ENCODE assay signal across 13 cellular contexts in the genomic region with DNA sequence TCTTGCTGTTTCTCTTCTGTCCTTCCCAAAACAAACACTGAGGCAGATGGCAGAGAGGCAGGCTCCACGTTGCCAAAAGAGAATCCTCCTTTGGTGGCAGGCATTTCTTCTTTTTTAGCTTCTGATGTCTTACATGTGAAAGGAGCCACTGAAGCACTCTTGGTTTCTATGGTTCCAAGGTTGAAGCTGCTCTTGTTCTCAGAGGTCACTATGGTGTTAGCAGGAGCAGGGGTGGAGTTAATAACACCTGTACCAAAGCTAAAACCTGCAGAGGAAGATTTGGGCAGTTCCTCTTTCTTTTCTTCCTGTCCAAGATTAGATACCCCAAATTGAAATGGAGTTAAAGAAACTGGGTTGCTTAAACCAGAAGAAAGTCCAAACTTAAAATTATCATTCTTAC. TPM values are rescaled to one million over a fixed set of nuclear protein-coding genes. Genes with fewer than 3 reads are reported as not detected.
DNase-seq lines count a peak whose midpoint lies in the region; ATAC-seq, FAIRE-seq and TF ChIP-seq lines count a peak whose summit lies in the region.
"Had no signal": no experiment of that assay in that cellular context is flagged by ENCODE, and none has a peak within 500 bp of the region (broad histone marks: within the 10 kb centered on the region; RNA-seq: fewer than 3 reads in every experiment).

No MANE protein-coding gene starts in this region.

- no peaks in the 10 kb centered on the region for H3K9me2 ChIP-seq in PC-3 (replicated peaks; ENCODE audit: low read length)

- TF ChIP-seq EP300 in HepG2 (IDR thresholded peaks at IDR 0.05; ENCODE audit: low read depth in 2 of 2, low read length in 2 of 2) (no peak), HepG2 (CRISPR knock-in tag; IDR thresholded peaks at IDR 0.05; ENCODE audit: borderline replicate concordance) (no peak)

- H3K79me2 ChIP-seq in HepG2 (ENCODE audit: insufficient read depth, low read length) (no peaks in the 10 kb centered on the region), PC-3 (ENCODE audit: low read length) (peaks cover 43% of the 10 kb centered on the region; the same call in 1 of the 2 replicates)

- FAIRE-seq in HepG2 (lab: Jason Lieb, UNC): no peak

- peaks cover 66% of the 10 kb centered on the region for H3K36me3 Mint-ChIP-seq in stimulated activated memory B cell treated with anti-CD40 and anti-IgM and Interleukin-4, amounts not matched to agents 10 μg/mL and 1 μg/mL and 100 μg/mL, for 72 hours

- no peaks in the 10 kb centered on the region for H4K20me1 ChIP-seq in HepG2 (ENCODE audit: insufficient read depth, low read length)
- peaks cover 16% of the 10 kb centered on the region; the same call in 1 of the 2 replicates for H4K20me1 ChIP-seq in PC-3 (ENCODE audit: low read length)

- H3K9me3 Mint-ChIP-seq in stimulated activated memory B cell treated with anti-CD40 and anti-IgM and Interleukin-4, amounts not matched to agents 10 μg/mL and 1 μg/mL and 100 μg/mL, for 72 hours: no peaks in the 10 kb centered on the region

- H3K9me3 ChIP-seq in HepG2 (ENCODE audit: low read length) (no peaks in the 10 kb centered on the region), right lobe of liver (no peaks in the 10 kb centered on the region), PC-3 (ENCODE audit: low read length) (no peaks in the 10 kb centered on the region), heart right ventricle (no peaks in the 10 kb centered on the region)

- H2AFZ ChIP-seq in HepG2 (ENCODE audit: low read length) (no peak overlapping the region), PC-3 (ENCODE audit: low read length) (no peak overlapping the region)

- WGBS in HepG2 (ENCODE audit: low lambda C conversion rate): 96% methylated on average over 1 of the region's 1 CpG
- 57% methylated on average over 1 of the region's 1 CpG for WGBS in right lobe of liver (ENCODE audit: insufficient coverage, low coverage, low lambda C conversion rate, missing lambda C conversion rate)
- WGBS in heart right ventricle, 2 donors: 58 to 67% methylated on average over 1 of the region's 1 CpG

- intact Hi-C loops in HepG2 (cut with micrococcal nuclease; ENCODE audit: unreplicated experiment) (no loop called here), right lobe of liver (cut with DNase I) (no loop called here), PC-3 (cut with micrococcal nuclease) (no loop called here), heart right ventricle (cut with DNase I) (no loop called here)

- H3K27me3 Mint-ChIP-seq in stimulated activated memory B cell treated with anti-CD40 and anti-IgM and Interleukin-4, amounts not matched to agents 10 μg/mL and 1 μg/mL and 100 μg/mL, for 72 hours: no peaks in the 10 kb centered on the region

- H3K27ac Mint-ChIP-seq in stimulated activated memory B cell treated with anti-CD40 and anti-IgM and Interleukin-4, amounts not matched to agents 10 μg/mL and 1 μg/mL and 100 μg/mL, for 72 hours: peak overlapping the region; percentile 73

- POLR2A ChIA-PET in HepG2 (lab: Yijun Ruan, JAX) (interaction anchor here (0.6 to 1.3 kb wide), 2 partner anchors 28 to 83 kb away, joined by 3 read pairs; a partner anchor contains a TSS), PC-3 (lab: Charles Lee; ENCODE audit: unreplicated experiment) (no interaction called here)

- H3K9ac ChIP-seq in HepG2 (ENCODE audit: insufficient read depth, low read depth, low read length): no peak overlapping the region
- H3K9ac ChIP-seq in PC-3 (ENCODE audit: low read length): no peak overlapping the region

- peaks cover 38% of the 10 kb centered on the region for H3K4me1 Mint-ChIP-seq in stimulated activated memory B cell treated with anti-CD40 and anti-IgM and Interleukin-4, amounts not matched to agents 10 μg/mL and 1 μg/mL and 100 μg/mL, for 72 hours

- H3K27ac ChIP-seq in HepG2 (ENCODE audit: extremely low read length, insufficient read depth, low read length) (no peak overlapping the region), right lobe of liver (no peak overlapping the region), PC-3 (ENCODE audit: low read length) (no peak overlapping the region), heart right ventricle (no peak overlapping the region)

- DNase-seq in HepG2 (ENCODE audit: low spot score) (no peak), right lobe of liver (no peak), PC-3 (no peak), cerebellar nuclear complex (lab: John Stamatoyannopoulos, UW) (no peak), heart right ventricle (no peak)
- DNase-seq: activated naive CD4-positive, alpha-beta T cell treated with Interleukin-2 at 50 U/mL for 16 hours; cortex of kidney; left cardiac atrium; NCI-H510A treated with DMSO at 0.1 percent for 48 hours; Right ventricle myocardium superior had no signal

- no peak for ATAC-seq in HepG2
- ATAC-seq in right lobe of liver: no peak
- ATAC-seq in HG02852 (IDR thresholded peaks at IDR 0.05; ENCODE audit: unreplicated experiment): peak; percentile 75
- ATAC-seq in PC-3: no peak
- ATAC-seq in stimulated activated memory B cell treated with anti-CD40 and anti-IgM and Interleukin-4, amounts not matched to agents 10 μg/mL and 1 μg/mL and 100 μg/mL, for 72 hours: no peak
- no peak for ATAC-seq in HG02571 (IDR thresholded peaks at IDR 0.05; ENCODE audit: unreplicated experiment)
- ATAC-seq in heart right ventricle: no peak
- ATAC-seq: left cardiac atrium had no signal

- CTCF ChIA-PET in HepG2 (lab: Yijun Ruan, JAX; ENCODE audit: low intra/inter-chr PET ratio, low total read pairs): no interaction called here
- CTCF ChIA-PET in PC-3 (lab: Charles Lee): no interaction called here

- no peak for TF ChIP-seq RAD21 in HepG2 (CRISPR knock-in tag; IDR thresholded peaks at IDR 0.05)

- no peaks in the 10 kb centered on the region for H3F3A ChIP-seq in PC-3 (ENCODE audit: low read length, unreplicated experiment)

- H3K36me3 ChIP-seq in HepG2 (replicated peaks in 1 of 2; ENCODE audit: control insufficient read depth in 1 of 2, insufficient read depth in 2 of 2, low read length in 2 of 2) (peaks cover 20 to 83% of the 10 kb centered on the region in 2 experiments), right lobe of liver (peaks cover 0 to 45% (median 16%) of the 10 kb centered on the region in 4 donors), PC-3 (ENCODE audit: low read depth, low read length) (peaks cover 76% of the 10 kb centered on the region), heart right ventricle (peaks cover 0 to 96% (median 23%) of the 10 kb centered on the region in 9 donors)

- TSS peak; percentile 35 for BruUV-seq in HepG2 (replicated peaks; lab: Mats Ljungman, UMichigan)
- BruUV-seq in PC-3 (replicated peaks; lab: Mats Ljungman, UMichigan): TSS peak; percentile 49

- no peak overlapping the region for H3K4me3 ChIP-seq in HepG2 (replicated peaks in 1 of 3; ENCODE audit: insufficient read depth in 1 of 3, low read depth in 2 of 3, low read length in 3 of 3)
- no peak overlapping the region for H3K4me3 ChIP-seq in right lobe of liver
- H3K4me3 ChIP-seq in PC-3 (ENCODE audit: low read length): no peak overlapping the region
- H3K4me3 ChIP-seq in heart right ventricle: no peak overlapping the region

- H3K4me2 ChIP-seq in HepG2 (ENCODE audit: low read depth, low read length) (no peak overlapping the region), PC-3 (ENCODE audit: low read length) (no peak overlapping the region)

- H3K4me3 Mint-ChIP-seq in stimulated activated memory B cell treated with anti-CD40 and anti-IgM and Interleukin-4, amounts not matched to agents 10 μg/mL and 1 μg/mL and 100 μg/mL, for 72 hours: no peak overlapping the region

- H3K27me3 ChIP-seq in HepG2 (ENCODE audit: control insufficient read depth in 1 of 2, insufficient read depth in 2 of 2, low read length in 2 of 2): no peaks in the 10 kb centered on the region
- no peaks in the 10 kb centered on the region for H3K27me3 ChIP-seq in right lobe of liver
- no peaks in the 10 kb centered on the region for H3K27me3 ChIP-seq in PC-3 (ENCODE audit: low read length)
- no peaks in the 10 kb centered on the region for H3K27me3 ChIP-seq in heart right ventricle

- in situ Hi-C loops in HepG2 (cut with HindIII; ENCODE audit: extremely low pct_ligation_motif_present, low pct_unique_long_range_greater_than_20kb): no loop called here

- TF ChIP-seq CTCF in HepG2 (CRISPR knock-in tag; IDR thresholded peaks at IDR 0.05) (no peak), right lobe of liver (IDR thresholded peaks at IDR 0.05) (no peak), PC-3 (conservative IDR thresholded peaks at IDR 0.05; ENCODE audit: low read depth, low read length) (no peak), heart right ventricle (IDR thresholded peaks at IDR 0.05) (no peak)

- H3K4me1 ChIP-seq in HepG2 (ENCODE audit: insufficient read depth, low read length) (peaks cover 19% of the 10 kb centered on the region), right lobe of liver (peaks cover 0 to 13% (median 0%) of the 10 kb centered on the region in 4 donors), PC-3 (ENCODE audit: insufficient read depth, low read length) (no peaks in the 10 kb centered on the region), heart right ventricle (peaks cover 0 to 51% (median 23%) of the 10 kb centered on the region in 9 donors)

- TF ChIP-seq POLR2A in HepG2 (IDR thresholded peaks at IDR 0.05; ENCODE audit: insufficient read depth in 1 of 2, low read depth in 2 of 2, low read length in 2 of 2) (no peak), right lobe of liver (IDR thresholded peaks at IDR 0.05) (no peak)

RNA-seq across cellular contexts. Expression of a gene that starts 28.8 kb away (rescaled TPM):
- total RNA-seq in HepG2 (2016; rRNA removed; fragmentation: Illumina TruSeq; extraction: Trizol) (30.5 and 30.6 TPM in 2 replicates), right lobe of liver (10 to 100 TPM; 27.5 to 51.4 (median 41.3) TPM), PC-3 (2014; rRNA removed) (8.5 and 9.0 TPM in 2 replicates), heart right ventricle (10 to 100 TPM; 14.5 to 23.2 (median 16.5) TPM)
- 3.0 and 3.3 TPM in 2 replicates for total RNA-seq in HepG2 (2016; cell fraction: cytosol; rRNA removed; fragmentation: Illumina TruSeq; extraction: Trizol; ENCODE audit: low read depth)
- total RNA-seq in HepG2 (2016; cell fraction: insoluble cytoplasmic fraction; rRNA removed; fragmentation: Illumina TruSeq; extraction: Trizol): 29.7 and 31.0 TPM in 2 replicates
- total RNA-seq in HepG2 (2016; cell fraction: membrane; rRNA removed; fragmentation: Illumina TruSeq; extraction: Trizol): 17.3 and 20.5 TPM in 2 replicates
- total RNA-seq in HepG2 (2016; cell fraction: nucleus; rRNA removed; fragmentation: Illumina TruSeq; extraction: Trizol): 40.8 and 45.3 TPM in 2 replicates
- polyA plus RNA-seq in HepG2 (2011; rRNA removed) (26.8 and 34.3 TPM in 2 replicates), heart right ventricle (10 to 100 TPM in 1 of 2 donors, 1 to 10 TPM in 1; 10.0 to 10.5 TPM)
- polyA plus RNA-seq in HepG2 (2011; cell fraction: cytosol; rRNA removed): 10.2 and 16.1 TPM in 2 replicates
- 20.7 and 23.0 TPM in 2 replicates for polyA plus RNA-seq in HepG2 (2011; cell fraction: nucleus; rRNA removed)
- 26.2 and 26.3 TPM in 2 replicates for polyA plus RNA-seq in HepG2 (2012)
- polyA plus RNA-seq in HepG2 (2016; cell fraction: cytosol; fragmentation: Illumina TruSeq; extraction: Trizol; ENCODE audit: low read depth): 3.3 and 3.4 TPM in 2 replicates
- 34.2 and 34.3 TPM in 2 replicates for polyA plus RNA-seq in HepG2 (2016; cell fraction: insoluble cytoplasmic fraction; fragmentation: Illumina TruSeq; extraction: Trizol; ENCODE audit: low read depth)
- 11.2 and 13.0 TPM in 2 replicates for polyA plus RNA-seq in HepG2 (2016; cell fraction: membrane; fragmentation: Illumina TruSeq; extraction: Trizol; ENCODE audit: low read depth)
- 62.0 and 64.0 TPM in 2 replicates for polyA plus RNA-seq in HepG2 (2016; cell fraction: nucleus; fragmentation: Illumina TruSeq; extraction: Trizol; ENCODE audit: insufficient read depth, low read depth)
- 3.3 and 10.1 TPM in 2 replicates for polyA minus RNA-seq in HepG2 (2011; rRNA and poly(A)+ RNA removed; ENCODE audit: low replicate concordance)
- 26.5 and 26.9 TPM in 2 replicates for polyA minus RNA-seq in HepG2 (2011; cell fraction: cytosol; rRNA and poly(A)+ RNA removed)
- 27.8 and 28.6 TPM in 2 replicates for polyA minus RNA-seq in HepG2 (2011; cell fraction: nucleus; rRNA and poly(A)+ RNA removed)
